Comparison of ENCODE assay signal across 1 cellular context in the genomic region with DNA sequence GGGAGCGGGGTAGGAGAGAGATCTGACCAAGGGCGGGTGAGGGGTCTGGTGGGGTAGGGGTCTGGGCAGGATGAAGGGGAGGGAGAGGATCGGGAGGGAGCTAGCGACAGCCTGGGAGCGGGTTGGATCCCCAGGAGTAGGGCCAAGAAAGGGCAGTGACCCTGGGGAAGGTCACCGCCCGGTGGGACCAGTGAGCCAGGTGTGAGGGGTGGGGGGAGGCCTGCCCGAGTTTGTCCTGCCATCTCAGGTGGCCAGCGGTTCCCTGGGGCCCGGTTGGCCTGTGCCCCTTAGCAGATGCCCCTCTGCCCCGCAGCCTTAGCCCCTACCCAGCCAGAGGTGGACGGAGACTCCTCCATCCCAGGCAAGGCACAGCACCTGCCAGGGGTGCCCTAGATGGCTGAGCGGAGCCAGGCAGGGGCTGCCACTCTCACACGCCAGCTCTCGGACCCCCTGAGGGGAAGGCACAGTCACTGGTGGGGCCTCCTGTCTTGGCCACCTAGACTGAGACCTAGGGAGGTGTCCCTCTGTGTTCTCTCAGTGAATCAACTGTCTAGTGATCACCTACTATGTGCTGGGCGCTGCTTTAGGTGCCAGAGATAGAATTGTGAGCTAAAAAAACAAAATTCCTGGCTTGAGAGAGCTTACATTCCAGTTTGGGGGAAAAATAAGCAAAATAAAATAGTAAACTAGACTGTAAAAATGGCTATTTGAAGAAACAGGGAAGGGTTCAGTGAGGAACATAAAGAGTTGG.
A peak's percentile ranks its signal among the peaks of the same experiment; 100 is the strongest.
TF ChIP-seq lines count a peak whose summit lies in the region.

No MANE protein-coding gene starts in this region.

TF ChIP-seq in K562, 482 proteins besides CTCF, POLR2A, EP300 and RAD21 (continued from another document):
- TF ChIP-seq ZKSCAN1 (IDR thresholded peaks at IDR 0.05; ENCODE audit: low read depth, low read length) (peak; percentile 72), IRF2 (CRISPR knock-in tag; IDR thresholded peaks at IDR 0.05) (no peak), ZBTB8A (IDR thresholded peaks at IDR 0.05; ENCODE audit: partially characterized antibody) (no peak), ELF2 (CRISPR knock-in tag; IDR thresholded peaks at IDR 0.05) (no peak), NUFIP1 (IDR thresholded peaks at IDR 0.05; ENCODE audit: partially characterized antibody) (no peak), ZKSCAN8 (CRISPR knock-in tag; IDR thresholded peaks at IDR 0.05) (no peak), ZNF699 (CRISPR knock-in tag; IDR thresholded peaks at IDR 0.05; ENCODE audit: insufficient replicate concordance) (no peak)
- TF ChIP-seq, protein P1, sequence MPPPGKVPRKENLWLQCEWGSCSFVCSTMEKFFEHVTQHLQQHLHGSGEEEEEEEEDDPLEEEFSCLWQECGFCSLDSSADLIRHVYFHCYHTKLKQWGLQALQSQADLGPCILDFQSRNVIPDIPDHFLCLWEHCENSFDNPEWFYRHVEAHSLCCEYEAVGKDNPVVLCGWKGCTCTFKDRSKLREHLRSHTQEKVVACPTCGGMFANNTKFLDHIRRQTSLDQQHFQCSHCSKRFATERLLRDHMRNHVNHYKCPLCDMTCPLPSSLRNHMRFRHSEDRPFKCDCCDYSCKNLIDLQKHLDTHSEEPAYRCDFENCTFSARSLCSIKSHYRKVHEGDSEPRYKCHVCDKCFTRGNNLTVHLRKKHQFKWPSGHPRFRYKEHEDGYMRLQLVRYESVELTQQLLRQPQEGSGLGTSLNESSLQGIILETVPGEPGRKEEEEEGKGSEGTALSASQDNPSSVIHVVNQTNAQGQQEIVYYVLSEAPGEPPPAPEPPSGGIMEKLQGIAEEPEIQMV (tag; conservative IDR thresholded peaks at IDR 0.05; ENCODE audit: low read depth) = no peak
